23 cellular contexts compared by ENCODE assay signal in genomic region chr6:44522871-44523270, GRCh38.
A peak's percentile ranks its signal among the peaks of the same experiment; 100 is the strongest.
DNase-seq lines count a peak whose midpoint lies in the region; ATAC-seq and TF ChIP-seq lines count a peak whose summit lies in the region.
"Had no signal": no experiment of that assay in that cellular context is flagged by ENCODE, and none has a peak within 500 bp of the region (broad histone marks: within the 10 kb centered on the region; RNA-seq: fewer than 3 reads in every experiment).

No MANE protein-coding gene starts in this region.

- peak; percentile 26 for ATAC-seq in upper lobe of right lung
- ATAC-seq in HG02938 (IDR thresholded peaks at IDR 0.05; ENCODE audit: unreplicated experiment): no peak
- ATAC-seq: Right ventricle myocardium inferior had no signal

- H3K27ac ChIP-seq in esophagus muscularis mucosa (replicated peaks in 1 of 4): no peak overlapping the region
- H3K27ac ChIP-seq in upper lobe of right lung: no peak overlapping the region
- H3K27ac ChIP-seq: 22Rv1, SJSA1 had no signal

- no peak for TF ChIP-seq EP300 in esophagus muscularis mucosa (IDR thresholded peaks at IDR 0.05)

- intact Hi-C loops in esophagus muscularis mucosa (cut with DNase I): no loop called here
- intact Hi-C loops in upper lobe of right lung (cut with DNase I): no loop called here

- H3K4me3 ChIP-seq in esophagus muscularis mucosa (no peak overlapping the region), upper lobe of right lung (no peak overlapping the region)
- H3K4me3 ChIP-seq: SJSA1 had no signal

- DNase-seq in NK-92 treated with Interleukin-12 subunit alpha and Interleukin-12 subunit beta, amount 100 ng/mL, for 24 hours (lab: John Stamatoyannopoulos, UW): peak; percentile 67
- DNase-seq in NK-92 (lab: John Stamatoyannopoulos, UW; ENCODE audit: unreplicated experiment) (no peak), NOMO-1 treated with DMSO at 0.1 percent for 48 hours (lab: John Stamatoyannopoulos, UW; ENCODE audit: unreplicated experiment) (peak; percentile 36), esophagus muscularis mucosa (ENCODE audit: extremely low spot score) (peak; percentile 75), upper lobe of right lung (no peak), hypothalamus (lab: John Stamatoyannopoulos, UW) (no peak), middle frontal gyrus (ENCODE audit: extremely low spot score, low spot score) (no peak)
- DNase-seq: C1 segment of cervical spinal cord; Calu3; CD8-positive, alpha-beta memory T cell; DMS153; GDM1; HFFc6; KG1; NCI-H1417; NCI-H1694 treated with DMSO at 0.1 percent for 48 hours; NCI-H446; OCI-M1; T-helper 1 cell had no signal

- WGBS in esophagus muscularis mucosa: 89% methylated on average over 4 of the region's 4 CpGs

- no peaks in the 10 kb centered on the region for H3K36me3 ChIP-seq in esophagus muscularis mucosa
- H3K36me3 ChIP-seq in upper lobe of right lung: no peaks in the 10 kb centered on the region
- H3K36me3 ChIP-seq: SJSA1 had no signal

- TF ChIP-seq CTCF in esophagus muscularis mucosa (IDR thresholded peaks at IDR 0.05) (no peak), upper lobe of right lung (IDR thresholded peaks at IDR 0.05) (no peak)

- H3K4me1 ChIP-seq in esophagus muscularis mucosa (no peaks in the 10 kb centered on the region), upper lobe of right lung (no peaks in the 10 kb centered on the region)
- H3K4me1 ChIP-seq: SJSA1 had no signal

- H3K9me3 ChIP-seq in esophagus muscularis mucosa (peaks cover 0 to 23% (median 14%) of the 10 kb centered on the region in 4 donors), upper lobe of right lung (no peaks in the 10 kb centered on the region)

- TF ChIP-seq POLR2A in esophagus muscularis mucosa (IDR thresholded peaks at IDR 0.05; ENCODE audit: low read depth): no peak

- H3K27me3 ChIP-seq in esophagus muscularis mucosa (peaks cover 0 to 5% (median 0%) of the 10 kb centered on the region in 4 donors), upper lobe of right lung (no peaks in the 10 kb centered on the region)
- H3K27me3 ChIP-seq: SJSA1 had no signal

Comparison
In these comparisons a context has a peak if more than half of its experiments do, and no peak if none do; other contexts are left out.
1. DNase-seq: peak in NK-92 treated with Interleukin-12 subunit alpha and Interleukin-12 subunit beta, amount 100 ng/mL, for 24 hours (single experiment), NOMO-1 treated with DMSO at 0.1 percent for 48 hours (single experiment) and esophagus muscularis mucosa (single experiment); none in NK-92 (single experiment), upper lobe of right lung (single experiment), hypothalamus (0 of 51) and middle frontal gyrus (single experiment).